ENCODE assay signal across 11 cellular contexts in genomic region chr1:226202666-226203065, GRCh38. TPM values are rescaled to one million over a fixed set of nuclear protein-coding genes. Genes with fewer than 3 reads are reported as not detected.
"Had no signal": no experiment of that assay in that cellular context is flagged by ENCODE, and none has a peak within 500 bp of the region (broad histone marks: within the 10 kb centered on the region; RNA-seq: fewer than 3 reads in every experiment).

No MANE protein-coding gene starts in this region.

RNA-seq across cellular contexts. Expression of gene MIXL1, which starts 20.8 kb away (rescaled TPM):
- total RNA-seq: activated CD4-positive, alpha-beta memory T cell treated with anti-CD3 and anti-CD28 coated beads, Interleukin-2, amount 10 ng/mL, durations not matched to agents 7 days and 5 days; activated CD4-positive, alpha-beta T cell treated with anti-CD3 and anti-CD28 coated beads for 36 hours; activated CD4-positive, alpha-beta T cell treated with anti-CD3 and anti-CD28 coated beads, Interleukin-2, amount 10 ng/mL, durations not matched to agents 7 days and 5 days; activated CD8-positive, alpha-beta memory T cell treated with anti-CD3 and anti-CD28 coated beads, Interleukin-2, amount 10 ng/mL, durations not matched to agents 7 days and 5 days; activated CD8-positive, alpha-beta T cell treated with anti-CD3 and anti-CD28 coated beads, Interleukin-2, amount 10 ng/mL, durations not matched to agents 7 days and 5 days; activated naive CD8-positive, alpha-beta T cell treated with anti-CD3 and anti-CD28 coated beads, Interleukin-2, amount 10 ng/mL, durations not matched to agents 7 days and 5 days; activated T-helper 2 cell treated with anti-CD3 and anti-CD28 coated beads, Interferon-gamma antibody, Interleukin-2, Interleukin-4, amounts not matched to agents 10 μg/mL and 5 μg/mL and 100 μg/mL, durations not matched to agents 14 hours and 24 hours and 36 hours; ascending aorta; bronchial epithelial cell; colonic mucosa had no signal
- polyA plus RNA-seq: adipose tissue had no signal
